Comparison of ENCODE assay signal across 8 cellular contexts in the genomic region with DNA sequence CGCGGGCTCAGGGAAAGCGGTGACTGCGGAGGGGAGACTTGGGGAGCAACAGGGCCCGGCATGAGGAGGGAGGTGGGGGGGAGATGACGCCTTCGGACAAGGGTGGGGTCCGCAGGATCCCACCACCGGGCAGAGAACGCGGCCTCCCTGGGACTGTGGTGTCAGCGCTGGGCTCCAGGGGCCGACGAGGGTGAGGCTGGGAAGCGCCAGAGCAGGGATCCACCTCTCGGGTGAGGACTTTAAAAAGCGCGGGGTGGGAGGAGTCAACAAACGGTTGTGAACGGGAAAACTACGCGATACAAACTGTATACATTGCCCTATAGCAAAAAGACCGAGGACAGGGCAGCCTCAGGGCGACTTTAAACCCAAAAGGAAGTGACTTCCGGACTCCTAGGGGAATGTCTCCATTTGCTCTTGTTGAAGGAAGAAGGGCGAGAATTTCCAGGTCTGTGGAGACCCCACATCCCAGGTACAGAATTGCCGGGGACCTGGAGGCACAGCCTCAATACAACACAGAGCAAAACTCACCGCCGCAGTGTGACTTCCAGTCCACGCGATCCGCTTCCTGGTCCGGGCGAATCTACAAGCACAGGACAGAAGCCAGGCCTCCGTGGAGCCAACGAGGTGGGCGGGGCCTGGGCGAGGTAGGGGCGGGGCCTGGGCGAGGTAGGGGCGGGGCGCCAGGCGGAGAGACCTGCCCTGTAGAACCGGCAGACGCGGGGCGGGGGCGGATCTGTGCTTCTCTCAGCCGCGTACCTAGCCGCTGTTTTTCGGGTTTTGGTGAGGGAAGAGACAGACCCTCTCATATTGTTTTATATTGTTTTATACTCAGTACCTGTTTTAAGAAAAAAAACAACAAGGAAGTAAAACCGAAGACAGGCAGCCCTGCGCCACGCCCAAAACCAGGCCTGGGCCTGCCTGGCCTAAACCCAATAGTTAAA. TPM values are rescaled to one million over a fixed set of nuclear protein-coding genes. Genes with fewer than 3 reads are reported as not detected.
DNase-seq lines count a peak whose midpoint lies in the region; ATAC-seq and TF ChIP-seq lines count a peak whose summit lies in the region.

A gene (minus strand): TSS at position 588 of the 941 bp plus-strand sequence. CDS start 5,555 bp downstream, outside the sequence.

- H3K27me3 Mint-ChIP-seq in neural crest cell (ENCODE audit: low read depth) = no peaks in the 10 kb centered on the region
- H3K27me3 Mint-ChIP-seq in stimulated activated naive CD8-positive, alpha-beta T cell treated with anti-CD3 and anti-CD28 coated beads, Interleukin-15, amount 100 ng/mL, for 72 hours = no peaks in the 10 kb centered on the region

- H3K9me3 Mint-ChIP-seq in neural crest cell = no peaks in the 10 kb centered on the region
- H3K9me3 Mint-ChIP-seq in stimulated activated naive CD8-positive, alpha-beta T cell treated with anti-CD3 and anti-CD28 coated beads, Interleukin-15, amount 100 ng/mL, for 72 hours = peaks cover 6% of the 10 kb centered on the region in 2 donors

- H3K27ac ChIP-seq in RWPE1 = peak within 1 kb of the TSS; percentile 94

- TF ChIP-seq CTCF in RWPE1 (conservative IDR thresholded peaks at IDR 0.05; ENCODE audit: low read depth) = no peak
- no peak for TF ChIP-seq CTCF in neural crest cell (conservative IDR thresholded peaks at IDR 0.05)

- in situ Hi-C loops in Caki2 (cut with HindIII; ENCODE audit: low pct_unique_long_range_greater_than_20kb, low sequenced_read_pairs) = no loop called here

- CTCF ChIA-PET in RWPE1 (lab: Yijun Ruan, JAX) = no interaction called here

- H3K36me3 Mint-ChIP-seq in neural crest cell (ENCODE audit: low read depth) = peaks cover 19% of the 10 kb centered on the region

- DNase-seq in Caki2 (ENCODE audit: low read depth) (peak; percentile 84), HuH-7 (ENCODE audit: low spot score) (peak; percentile 64), RWPE1 (ENCODE audit: low spot score) (peak; percentile 81), activated gamma-delta T cell (lab: John Stamatoyannopoulos, UW) (peak; percentile 75), fibroblast of the conjunctiva (ENCODE audit: low read depth) (peak; percentile 63), neural crest cell (ENCODE audit: low read depth, low spot score) (peak; percentile 70)
- DNase-seq in stimulated activated naive CD8-positive, alpha-beta T cell treated with anti-CD3 and anti-CD28 coated beads, Interleukin-15, amount 100 ng/mL, for 72 hours = peak; percentile 81 to 82

- H3K27ac Mint-ChIP-seq in neural crest cell (ENCODE audit: unreplicated experiment) = peak within 1 kb of the TSS; percentile 98
- H3K27ac Mint-ChIP-seq in stimulated activated naive CD8-positive, alpha-beta T cell treated with anti-CD3 and anti-CD28 coated beads, Interleukin-15, amount 100 ng/mL, for 72 hours = peak within 1 kb of the TSS; percentile 20 to 96

- ATAC-seq in GM21423 (IDR thresholded peaks at IDR 0.05; ENCODE audit: unreplicated experiment) = peak; percentile 94
- peak; percentile 100 for ATAC-seq in stimulated activated naive CD8-positive, alpha-beta T cell treated with anti-CD3 and anti-CD28 coated beads, Interleukin-15, amount 100 ng/mL, for 72 hours

- H3K4me3 Mint-ChIP-seq in neural crest cell = peak within 1 kb of the TSS; percentile 94
- H3K4me3 Mint-ChIP-seq in stimulated activated naive CD8-positive, alpha-beta T cell treated with anti-CD3 and anti-CD28 coated beads, Interleukin-15, amount 100 ng/mL, for 72 hours = peak within 1 kb of the TSS; percentile 89 to 90

- peaks cover 34% of the 10 kb centered on the region for H3K4me1 Mint-ChIP-seq in neural crest cell
- peaks cover 31% of the 10 kb centered on the region for H3K4me1 Mint-ChIP-seq in stimulated activated naive CD8-positive, alpha-beta T cell treated with anti-CD3 and anti-CD28 coated beads, Interleukin-15, amount 100 ng/mL, for 72 hours

- POLR2A ChIA-PET in RWPE1 (lab: Yijun Ruan, JAX; ENCODE audit: low non-redundant PET) = no interaction called here

RNA-seq across cellular contexts. Expression of the gene that starts here (rescaled TPM):
- 2.8 and 4.3 TPM in 2 replicates for total RNA-seq in Caki2 (2014; rRNA removed; shearing (Covaris generic); ENCODE audit: low replicate concordance)
- 8.0 and 8.2 TPM in 2 replicates for total RNA-seq in neural crest cell

Comparison
In these comparisons a context has a peak if more than half of its experiments do, and no peak if none do; other contexts are left out.
1. Peak in every context shown above with its lines: DNase-seq, ATAC-seq and H3K27ac ChIP-seq.